Comparison of ENCODE assay signal across 9 cellular contexts in the genomic region with DNA sequence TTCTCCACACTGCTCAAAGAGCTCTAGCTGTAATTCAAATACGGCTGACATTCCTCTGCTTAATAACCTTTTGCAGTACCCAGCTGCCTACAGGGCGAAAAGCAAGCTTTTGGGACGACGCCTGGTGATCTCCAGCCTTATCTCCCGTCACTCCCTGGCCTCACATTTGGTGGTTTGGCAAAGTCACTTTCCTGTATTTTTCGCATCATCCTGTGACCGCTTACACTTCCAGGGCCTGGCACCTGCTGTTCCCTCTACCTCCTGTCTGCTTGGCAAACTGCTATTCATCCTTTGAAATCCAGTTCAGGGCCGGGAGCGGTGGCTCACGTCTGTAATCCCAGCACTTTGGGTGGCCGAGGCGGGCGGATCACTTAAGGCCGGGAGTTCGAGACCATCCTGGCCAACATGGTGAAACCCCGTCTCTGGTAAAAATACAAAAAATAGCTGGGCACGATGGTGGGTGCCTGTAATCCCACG. TPM values are rescaled to one million over a fixed set of nuclear protein-coding genes. Genes with fewer than 3 reads are reported as not detected.
DNase-seq lines count a peak whose midpoint lies in the region; ATAC-seq and TF ChIP-seq lines count a peak whose summit lies in the region.
"Had no signal": no experiment of that assay in that cellular context is flagged by ENCODE, and none has a peak within 500 bp of the region (broad histone marks: within the 10 kb centered on the region; RNA-seq: fewer than 3 reads in every experiment).

No MANE protein-coding gene starts in this region.

- H3K27me3 Mint-ChIP-seq in activated naive CD4-positive, alpha-beta T cell treated with anti-CD3 and anti-CD28 coated beads, Interleukin-2, amount 10 ng/mL, durations not matched to agents 7 days and 5 days: peaks cover 85% of the 10 kb centered on the region

- TF ChIP-seq POLR2A in body of pancreas (IDR thresholded peaks at IDR 0.05) (no peak), thyroid gland (IDR thresholded peaks at IDR 0.05) (no peak)

- H3K4me3 Mint-ChIP-seq in activated naive CD4-positive, alpha-beta T cell treated with anti-CD3 and anti-CD28 coated beads, Interleukin-2, amount 10 ng/mL, durations not matched to agents 7 days and 5 days: peak overlapping the region; percentile 67

- intact Hi-C loops in body of pancreas (cut with DNase I) (no loop called here), thyroid gland (cut with DNase I) (no loop called here)

- ATAC-seq in body of pancreas (peak; percentile 10), left lobe of liver (peak; percentile 20), HG02870 (IDR thresholded peaks at IDR 0.05; ENCODE audit: unreplicated experiment) (no peak), GM19351 (IDR thresholded peaks at IDR 0.05; ENCODE audit: unreplicated experiment) (no peak)

- no peaks in the 10 kb centered on the region for H3K36me3 Mint-ChIP-seq in activated naive CD4-positive, alpha-beta T cell treated with anti-CD3 and anti-CD28 coated beads, Interleukin-2, amount 10 ng/mL, durations not matched to agents 7 days and 5 days

- H3K4me1 ChIP-seq in body of pancreas (peaks cover 14% of the 10 kb centered on the region), thyroid gland (peaks cover 0 to 12% of the 10 kb centered on the region in 2 donors)
- H3K4me1 ChIP-seq: foreskin keratinocyte had no signal

- TF ChIP-seq CTCF in body of pancreas (IDR thresholded peaks at IDR 0.05) (no peak), thyroid gland (IDR thresholded peaks at IDR 0.05) (no peak)

- peaks cover 0 to 9% of the 10 kb centered on the region in 2 donors for H3K27me3 ChIP-seq in body of pancreas
- no peaks in the 10 kb centered on the region for H3K27me3 ChIP-seq in thyroid gland

- H3K27ac ChIP-seq in body of pancreas (peak overlapping the region; percentile 81 to 94 (median 89)), thyroid gland (peak overlapping the region; percentile 67 to 90 (median 73))
- H3K27ac ChIP-seq: foreskin keratinocyte had no signal

- H3K36me3 ChIP-seq in body of pancreas (replicated peaks in 1 of 2; ENCODE audit: insufficient read depth in 1 of 2, low read depth in 2 of 2) (no peaks in the 10 kb centered on the region), thyroid gland (no peaks in the 10 kb centered on the region)

- H3K9me3 Mint-ChIP-seq in activated naive CD4-positive, alpha-beta T cell treated with anti-CD3 and anti-CD28 coated beads, Interleukin-2, amount 10 ng/mL, durations not matched to agents 7 days and 5 days: no peaks in the 10 kb centered on the region

- WGBS in body of pancreas, 2 donors: 9 to 17% methylated on average over 9 to 18 of the region's 18 CpGs
- 16 to 22% methylated on average over 18 of the region's 18 CpGs for WGBS in thyroid gland, 2 donors

- H3K9me3 ChIP-seq in body of pancreas (no peaks in the 10 kb centered on the region), thyroid gland (no peaks in the 10 kb centered on the region)

- H3K4me1 Mint-ChIP-seq in activated naive CD4-positive, alpha-beta T cell treated with anti-CD3 and anti-CD28 coated beads, Interleukin-2, amount 10 ng/mL, durations not matched to agents 7 days and 5 days: peaks cover 26% of the 10 kb centered on the region

- CTCF ChIA-PET in activated naive CD4-positive, alpha-beta T cell treated with anti-CD3 and anti-CD28 coated beads, Interleukin-2, amount 10 ng/mL, durations not matched to agents 7 days and 5 days (lab: Charles Lee): interaction anchor here (1.0 to 2.6 kb wide), 2 partner anchors 9 to 65 kb away, joined by 3 to 10 read pairs; no protein-coding TSS in a partner anchor

- peak overlapping the region; percentile 73 for H3K27ac Mint-ChIP-seq in activated naive CD4-positive, alpha-beta T cell treated with anti-CD3 and anti-CD28 coated beads, Interleukin-2, amount 10 ng/mL, durations not matched to agents 7 days and 5 days

- H3K4me3 ChIP-seq in body of pancreas: peak overlapping the region; percentile 46 to 50
- H3K4me3 ChIP-seq in thyroid gland (replicated peaks in 1 of 3): peak overlapping the region; percentile 24 to 74 (median 68)

- DNase-seq in activated naive CD4-positive, alpha-beta T cell treated with anti-CD3 and anti-CD28 coated beads, Interleukin-2, amount 10 ng/mL, durations not matched to agents 7 days and 5 days: no peak
- no peak for DNase-seq in activated naive CD4-positive, alpha-beta T cell treated with anti-CD3 and anti-CD28 coated beads, Interleukin-2, amount 50 U/mL, for 16 hours
- peak; percentile 26 to 36 (median 35) for DNase-seq in body of pancreas
- no peak for DNase-seq in left lobe of liver (ENCODE audit: low spot score)
- DNase-seq in thyroid gland: peak; percentile 17 to 21
- DNase-seq in NCI-H2107 treated with DMSO at 0.1 percent for 48 hours (lab: John Stamatoyannopoulos, UW; ENCODE audit: unreplicated experiment): no peak

RNA-seq across cellular contexts. Expression of a gene that starts 2.7 kb away (rescaled TPM):
- total RNA-seq in body of pancreas: not detected
- 0.20 TPM for total RNA-seq in left lobe of liver
- not detected for total RNA-seq in thyroid gland
- total RNA-seq: foreskin keratinocyte had no signal

RNA-seq across cellular contexts. Expression of a gene that starts 12.0 kb away (rescaled TPM):
- total RNA-seq in body of pancreas: 10 to 100 TPM in 1 of 2 donors, 1 to 10 TPM in 1; 1.0 to 23.4 TPM
- total RNA-seq in left lobe of liver: not detected
- 1 to 10 TPM in 3 of 4 donors, under 1 TPM in 1; 0.11 to 1.5 (median 1.0) TPM for total RNA-seq in thyroid gland
- total RNA-seq: foreskin keratinocyte had no signal

Comparison
In these comparisons a context has a peak if more than half of its experiments do, and no peak if none do; other contexts are left out.
1. DNase-seq: peak in body of pancreas (4 of 4) and thyroid gland (2 of 2); none in activated naive CD4-positive, alpha-beta T cell treated with anti-CD3 and anti-CD28 coated beads, Interleukin-2, amount 10 ng/mL, durations not matched to agents 7 days and 5 days (single experiment), activated naive CD4-positive, alpha-beta T cell treated with anti-CD3 and anti-CD28 coated beads, Interleukin-2, amount 50 U/mL, for 16 hours (single experiment), left lobe of liver (single experiment) and NCI-H2107 treated with DMSO at 0.1 percent for 48 hours (single experiment).
2. ATAC-seq: peak in body of pancreas (single experiment) and left lobe of liver (single experiment); none in HG02870 (single experiment) and GM19351 (single experiment).